In genomic region chr2:152513029-152513428, GRCh38 we compare ENCODE assay signal across 15 cellular contexts.
DNase-seq lines count a peak whose midpoint lies in the region; ATAC-seq, FAIRE-seq and TF ChIP-seq lines count a peak whose summit lies in the region.
"Had no signal": no experiment of that assay in that cellular context is flagged by ENCODE, and none has a peak within 500 bp of the region (broad histone marks: within the 10 kb centered on the region; RNA-seq: fewer than 3 reads in every experiment).

No MANE protein-coding gene starts in this region.

- peak; percentile 35 for FAIRE-seq in D721Med (lab: Jason Lieb, UNC)
- no peak for FAIRE-seq in GM12878 (lab: Jason Lieb, UNC)
- FAIRE-seq: HepG2 had no signal

- SMC1A ChIA-PET in GM12878 (lab: Charles Lee; ENCODE audit: uncharacterized antibody, unreplicated experiment) = interaction anchor here (1.2 to 1.9 kb wide), 5 partner anchors 11 to 123 kb away, joined by 3 to 6 read pairs (median 4); no protein-coding TSS in a partner anchor

- H3K4me3 ChIP-seq in PC-3 (ENCODE audit: low read length) = no peak overlapping the region
- no peak overlapping the region for H3K4me3 ChIP-seq in GM12878

- H3K27me3 Mint-ChIP-seq in osteocyte (ENCODE audit: unreplicated experiment) (no peaks in the 10 kb centered on the region), progenitor cell of endocrine pancreas (no peaks in the 10 kb centered on the region)

- RAD21 ChIA-PET in GM12878 (lab: Charles Lee; ENCODE audit: unreplicated experiment) = interaction anchor here (1.3 kb wide), 1 partner anchor 105 kb away, joined by 3 read pairs; no protein-coding TSS in a partner anchor

- BruUV-seq in PC-3 (replicated peaks; lab: Mats Ljungman, UMichigan) (no TSS peak), GM12878 (replicated peaks; lab: Mats Ljungman, UMichigan) (no TSS peak)

- H3K36me3 ChIP-seq in PC-3 (ENCODE audit: low read depth, low read length) (no peaks in the 10 kb centered on the region), GM12878 (ENCODE audit: control insufficient read depth in 2 of 2, insufficient read depth in 2 of 2, low read length in 1 of 2) (no peaks in the 10 kb centered on the region)

- TF ChIP-seq CTCF in D721Med (IDR thresholded peaks at IDR 0.05; ENCODE audit: insufficient read depth, missing control alignments) (no peak), PC-3 (conservative IDR thresholded peaks at IDR 0.05; ENCODE audit: low read depth, low read length) (no peak), GM12878 (IDR thresholded peaks at IDR 0.05 in 2 of 3, conservative IDR thresholded peaks at IDR 0.05 in 1 of 3; ENCODE audit: control insufficient read depth in 2 of 3, extremely low read depth in 1 of 3, insufficient read depth in 1 of 3, low read depth in 3 of 3, low read length in 3 of 3) (no peak), osteocyte (IDR thresholded peaks at IDR 0.05) (no peak), progenitor cell of endocrine pancreas (IDR thresholded peaks at IDR 0.05; ENCODE audit: unreplicated experiment) (no peak)

- in situ Hi-C loops in GM12878 (cut with MboI) = no loop called here

- H3K9me3 Mint-ChIP-seq in osteocyte (ENCODE audit: unreplicated experiment) (no peaks in the 10 kb centered on the region), progenitor cell of endocrine pancreas (ENCODE audit: low read depth) (no peaks in the 10 kb centered on the region)

- H3K27ac Mint-ChIP-seq in osteocyte (ENCODE audit: unreplicated experiment) = peak overlapping the region; percentile 62
- no peak overlapping the region for H3K27ac Mint-ChIP-seq in progenitor cell of endocrine pancreas
- H3K27ac Mint-ChIP-seq: CD14-positive monocyte had no signal

- H4K20me1 ChIP-seq in PC-3 (ENCODE audit: low read length) = peaks cover 9% of the 10 kb centered on the region; the same call in 1 of the 2 replicates
- H4K20me1 ChIP-seq in GM12878 (ENCODE audit: control insufficient read depth, insufficient read depth) = no peaks in the 10 kb centered on the region

- 59% methylated on average over 4 of the region's 4 CpGs for WGBS in GM12878 (ENCODE audit: insufficient coverage, insufficient replicate concordance, low lambda C conversion rate, missing lambda C conversion rate)

- TF ChIP-seq EP300 in GM12878 (IDR thresholded peaks at IDR 0.05; ENCODE audit: borderline replicate concordance in 1 of 2, control insufficient read depth in 1 of 2, low read depth in 2 of 2, low read length in 2 of 2) = no peak

- TF ChIP-seq RAD21 in GM12878 (IDR thresholded peaks at IDR 0.05; ENCODE audit: insufficient read depth, low read depth, low read length) = no peak

- no peak for DNase-seq in D721Med (ENCODE audit: insufficient read length, low spot score)
- no peak for DNase-seq in PC-3
- DNase-seq in GM12878 (ENCODE audit: low read depth, low spot score) = no peak
- no peak for DNase-seq in osteocyte (ENCODE audit: extremely low spot score, unreplicated experiment)
- no peak for DNase-seq in progenitor cell of endocrine pancreas (ENCODE audit: low spot score, unreplicated experiment)
- DNase-seq in SKM-1 treated with dmso at 0.1 percent for 144 hours (lab: John Stamatoyannopoulos, UW; ENCODE audit: unreplicated experiment) = no peak
- DNase-seq in left lobe of liver (ENCODE audit: low spot score) = no peak
- DNase-seq: AML-193, KG1, NCI-H1436, NCI-H2029, NCI-H82, SHP77 had no signal

- H3K36me3 Mint-ChIP-seq in osteocyte (ENCODE audit: unreplicated experiment) (no peaks in the 10 kb centered on the region), progenitor cell of endocrine pancreas (ENCODE audit: insufficient read depth) (peaks cover 3% of the 10 kb centered on the region)
- H3K36me3 Mint-ChIP-seq: CD14-positive monocyte had no signal

- peak overlapping the region; percentile 49 for H3K27ac ChIP-seq in PC-3 (ENCODE audit: low read length)
- no peak overlapping the region for H3K27ac ChIP-seq in GM12878 (ENCODE audit: control insufficient read depth, insufficient read depth)

- TF ChIP-seq POLR2A in GM12878 (IDR thresholded peaks at IDR 0.05; ENCODE audit: low read depth, low read length) = no peak

- no peak overlapping the region for H3K9ac ChIP-seq in PC-3 (ENCODE audit: low read length)
- no peak overlapping the region for H3K9ac ChIP-seq in GM12878 (ENCODE audit: control insufficient read depth, insufficient read depth, low read length)

- H2AFZ ChIP-seq in PC-3 (ENCODE audit: low read length) (no peak overlapping the region), GM12878 (ENCODE audit: control insufficient read depth, low read depth, low read length) (no peak overlapping the region)

- H3K4me3 Mint-ChIP-seq in osteocyte (ENCODE audit: unreplicated experiment) = no peak overlapping the region
- no peak overlapping the region for H3K4me3 Mint-ChIP-seq in progenitor cell of endocrine pancreas (ENCODE audit: low read depth)
- H3K4me3 Mint-ChIP-seq: CD14-positive monocyte had no signal

- H3K79me2 ChIP-seq in PC-3 (ENCODE audit: low read length) = peaks cover 51% of the 10 kb centered on the region
- no peaks in the 10 kb centered on the region for H3K79me2 ChIP-seq in GM12878 (ENCODE audit: control insufficient read depth, insufficient read depth, low read length)

- no peaks in the 10 kb centered on the region for H3K9me3 ChIP-seq in PC-3 (ENCODE audit: low read length)
- H3K9me3 ChIP-seq in GM12878 (replicated peaks; ENCODE audit: control insufficient read depth, insufficient read depth, low read length) = no peaks in the 10 kb centered on the region

- H3K9me2 ChIP-seq in PC-3 (replicated peaks; ENCODE audit: low read length) = no peaks in the 10 kb centered on the region

- intact Hi-C loops in PC-3 (cut with micrococcal nuclease) (no loop called here), GM12878 (cut with micrococcal nuclease; ENCODE audit: unreplicated experiment) (no loop called here)

- CTCF ChIA-PET in PC-3 (lab: Charles Lee) (no interaction called here), GM12878 (lab: Yijun Ruan, JAX) (interaction anchor here (1.3 kb wide), 1 partner anchor 16 kb away, joined by 4 read pairs; no protein-coding TSS in a partner anchor)

- ATAC-seq in PC-3 = peak; percentile 23; the same call in 1 of the 2 replicates
- peak; percentile 58 for ATAC-seq in GM12878
- no peak for ATAC-seq in left lobe of liver
- ATAC-seq: HepG2 had no signal

- H3K4me1 Mint-ChIP-seq in osteocyte (ENCODE audit: unreplicated experiment) (peaks cover 32% of the 10 kb centered on the region), progenitor cell of endocrine pancreas (ENCODE audit: low read depth) (peaks cover 20% of the 10 kb centered on the region)
- H3K4me1 Mint-ChIP-seq: CD14-positive monocyte had no signal

- H3K4me1 ChIP-seq in PC-3 (ENCODE audit: insufficient read depth, low read length) = peaks cover 20% of the 10 kb centered on the region
- H3K4me1 ChIP-seq in GM12878 (ENCODE audit: control insufficient read depth, insufficient read depth, low read length) = no peaks in the 10 kb centered on the region

- no peaks in the 10 kb centered on the region for H3K27me3 ChIP-seq in PC-3 (ENCODE audit: low read length)
- no peaks in the 10 kb centered on the region for H3K27me3 ChIP-seq in GM12878 (replicated peaks in 1 of 2; ENCODE audit: control insufficient read depth in 2 of 2, insufficient read depth in 2 of 2, low read length in 1 of 2)

- peak overlapping the region; percentile 71 for H3K4me2 ChIP-seq in PC-3 (ENCODE audit: low read length)
- H3K4me2 ChIP-seq in GM12878 (ENCODE audit: control insufficient read depth, insufficient read depth) = no peak overlapping the region

- POLR2A ChIA-PET in PC-3 (lab: Charles Lee; ENCODE audit: unreplicated experiment) = no interaction called here
- POLR2A ChIA-PET in GM12878 (lab: Charles Lee) = no interaction called here

- H3F3A ChIP-seq in PC-3 (ENCODE audit: low read length, unreplicated experiment) = no peaks in the 10 kb centered on the region

TF ChIP-seq in GM12878, 131 proteins besides CTCF, POLR2A, EP300 and RAD21:
- TF ChIP-seq SIN3A (IDR thresholded peaks at IDR 0.05; ENCODE audit: low read depth, low read length) = no peak
- TF ChIP-seq FOS (IDR thresholded peaks at IDR 0.05; ENCODE audit: borderline replicate concordance, extremely low read depth, insufficient read length) = no peak
- TF ChIP-seq BCL3 (IDR thresholded peaks at IDR 0.05; ENCODE audit: borderline replicate concordance, insufficient read depth, low read depth, low read length, poor library complexity, severe bottlenecking) = no peak
- peak; percentile 74 for TF ChIP-seq MTA2 (IDR thresholded peaks at IDR 0.05; ENCODE audit: low read depth)
- TF ChIP-seq TAF1 (IDR thresholded peaks at IDR 0.05; ENCODE audit: borderline replicate concordance, low read depth, low read length) = no peak
- TF ChIP-seq BHLHE40 (IDR thresholded peaks at IDR 0.05; ENCODE audit: borderline replicate concordance in 1 of 2, low read depth in 2 of 2, low read length in 1 of 2) = peak; percentile 54 to 73; a peak in 3 of 4 replicates
- peak; percentile 12 for TF ChIP-seq MEF2B (IDR thresholded peaks at IDR 0.05; ENCODE audit: partially characterized antibody, poor library complexity, severe bottlenecking)
